In genomic region chr1:203308205-203309114, GRCh38 we compare ENCODE assay signal across 10 cellular contexts. TPM values are rescaled to one million over a fixed set of nuclear protein-coding genes. Genes with fewer than 3 reads are reported as not detected.
DNase-seq lines count a peak whose midpoint lies in the region; ATAC-seq, FAIRE-seq and TF ChIP-seq lines count a peak whose summit lies in the region.
"Had no signal": no experiment of that assay in that cellular context is flagged by ENCODE, and none has a peak within 500 bp of the region (broad histone marks: within the 10 kb centered on the region; RNA-seq: fewer than 3 reads in every experiment).

No MANE protein-coding gene starts in this region.

- no peak overlapping the region for H2AFZ ChIP-seq in endothelial cell of umbilical vein (ENCODE audit: low read depth, low read length)

- CTCF ChIA-PET in endothelial cell of umbilical vein (lab: Charles Lee): interaction anchor here (0.7 to 7.8 kb wide), 11 partner anchors 12 to 40 kb away, joined by 3 to 88 read pairs (median 20); no protein-coding TSS in a partner anchor

- POLR2A ChIA-PET in endothelial cell of umbilical vein (lab: Charles Lee): interaction anchor here (4.9 kb wide), 1 partner anchor 16 kb away, joined by 115 read pairs; no protein-coding TSS in a partner anchor

- no peaks in the 10 kb centered on the region for H3K9me1 ChIP-seq in endothelial cell of umbilical vein (replicated peaks; ENCODE audit: control insufficient read depth, extremely low read depth, insufficient read depth, low read length)

- H3K4me3 ChIP-seq in GM08714 (ENCODE audit: low read length): peak overlapping the region; percentile 87
- H3K4me3 ChIP-seq in Peyer's patch: peak overlapping the region; percentile 90 to 98 (median 97)
- H3K4me3 ChIP-seq in endothelial cell of umbilical vein (replicated peaks in 1 of 3; ENCODE audit: insufficient read depth in 1 of 3, low read depth in 1 of 3, low read length in 3 of 3): peak overlapping the region in 2 of 3 experiments; percentile 70 to 97

- peak in 1 of 2 donors; percentile 4 for TF ChIP-seq POLR2A in Peyer's patch (IDR thresholded peaks at IDR 0.05)
- TF ChIP-seq POLR2A in endothelial cell of umbilical vein (IDR thresholded peaks at IDR 0.05; ENCODE audit: low read depth, low read length): no peak

- H3K9me3 ChIP-seq in Peyer's patch: no peaks in the 10 kb centered on the region
- no peaks in the 10 kb centered on the region for H3K9me3 ChIP-seq in endothelial cell of umbilical vein (replicated peaks; ENCODE audit: control insufficient read depth, insufficient read depth, low read length)

- no peak for ATAC-seq in GM18520 (IDR thresholded peaks at IDR 0.05; ENCODE audit: unreplicated experiment)

- no peak overlapping the region for H3K9ac ChIP-seq in endothelial cell of umbilical vein (replicated peaks; ENCODE audit: extremely low read depth, insufficient read depth, low read length)

- TF ChIP-seq CTCF in Peyer's patch (IDR thresholded peaks at IDR 0.05) (no peak), endothelial cell of umbilical vein (IDR thresholded peaks at IDR 0.05; ENCODE audit: extremely low read depth in 1 of 2, insufficient read depth in 1 of 2, low read depth in 1 of 2, low read length in 2 of 2) (no peak)

- DNase-seq in Peyer's patch (peak in 1 of 3 donors; percentile 45), endothelial cell of umbilical vein (ENCODE audit: low read depth, low spot score) (no peak), pons (ENCODE audit: low spot score) (peak; percentile 35), KBM-7 (no peak)
- DNase-seq in stimulated activated CD4-positive, alpha-beta T cell treated with anti-CD3 and anti-CD28 coated beads, Interleukin-12 subunit alpha, Interleukin-12 subunit beta, amount 100 ng/mL, for 4 hours: no peak
- no peak for DNase-seq in activated CD4-positive, CD25-positive, alpha-beta regulatory T cell (lab: John Stamatoyannopoulos, UW)
- DNase-seq: NCI-H1694 had no signal

- BruUV-seq in endothelial cell of umbilical vein (replicated peaks; lab: Mats Ljungman, UMichigan): no TSS peak

- intact Hi-C loops in endothelial cell of umbilical vein (cut with micrococcal nuclease): no loop called here

- H3K4me2 ChIP-seq in endothelial cell of umbilical vein (ENCODE audit: insufficient read depth, low read length): peak overlapping the region; percentile 49

- H3K27ac ChIP-seq in Peyer's patch: peak overlapping the region; percentile 29 to 100 (median 98)
- no peak overlapping the region for H3K27ac ChIP-seq in endothelial cell of umbilical vein (ENCODE audit: insufficient read depth, low read depth, low read length)

- peaks cover 6 to 41% (median 9%) of the 10 kb centered on the region in 4 donors for H3K4me1 ChIP-seq in Peyer's patch
- peaks cover 19% of the 10 kb centered on the region for H3K4me1 ChIP-seq in endothelial cell of umbilical vein (ENCODE audit: control insufficient read depth, extremely low read depth, insufficient read depth, low read length)

- peaks cover 6% of the 10 kb centered on the region for H3K79me2 ChIP-seq in endothelial cell of umbilical vein (ENCODE audit: control insufficient read depth, insufficient read depth, low read length)

- H3K36me3 ChIP-seq in Peyer's patch (peaks cover 0 to 34% (median 0%) of the 10 kb centered on the region in 3 donors), endothelial cell of umbilical vein (ENCODE audit: control insufficient read depth in 2 of 2, extremely low read depth in 1 of 2, insufficient read depth in 2 of 2, low read length in 2 of 2) (peaks cover 2 to 12% of the 10 kb centered on the region in 2 experiments)

- in situ Hi-C loops in KBM-7 (cut with MboI; ENCODE audit: low pct_unique_long_range_greater_than_20kb, low sequenced_read_pairs): no loop called here

- FAIRE-seq in endothelial cell of umbilical vein (lab: Jason Lieb, UNC): no peak
- FAIRE-seq: GM19239 had no signal

- dilution Hi-C loops in endothelial cell of umbilical vein (cut with MboI; ENCODE audit: extremely low pct_ligation_motif_present, low sequenced_read_pairs): no loop called here

- peaks cover 5% of the 10 kb centered on the region for H4K20me1 ChIP-seq in endothelial cell of umbilical vein (replicated peaks; ENCODE audit: control insufficient read depth, extremely low read depth, insufficient read depth, low read length)

- H3K27me3 ChIP-seq in Peyer's patch (no peaks in the 10 kb centered on the region), endothelial cell of umbilical vein (ENCODE audit: control insufficient read depth in 2 of 2, insufficient read depth in 2 of 2, low read length in 2 of 2) (no peaks in the 10 kb centered on the region)

TF ChIP-seq in endothelial cell of umbilical vein, 7 proteins besides CTCF, POLR2A, EP300 and RAD21:
- TF ChIP-seq MYC (IDR thresholded peaks at IDR 0.05; ENCODE audit: low read depth, low read length) (no peak), JUN (IDR thresholded peaks at IDR 0.05; ENCODE audit: borderline replicate concordance, insufficient read depth, insufficient read length, low read depth) (no peak), EZH2 (IDR thresholded peaks at IDR 0.05; ENCODE audit: borderline replicate concordance, low read depth, low read length, severe bottlenecking) (no peak), MAX (IDR thresholded peaks at IDR 0.05; ENCODE audit: insufficient read depth, insufficient read length) (no peak), POLR2AphosphoS5 (IDR thresholded peaks at IDR 0.05; ENCODE audit: insufficient read depth, low read depth, low read length) (no peak), GATA2 (IDR thresholded peaks at IDR 0.05; ENCODE audit: insufficient read depth, insufficient read length, low read depth, low read length) (no peak), FOS (IDR thresholded peaks at IDR 0.05; ENCODE audit: borderline replicate concordance, insufficient read depth, low read length) (no peak)

RNA-seq across cellular contexts. Expression of gene BTG2, which starts 3.1 kb away (rescaled TPM):
- total RNA-seq in Peyer's patch: 100 to 1,000 TPM in 1 of 4 donors, 10 to 100 TPM in 3; 45.0 to 129 (median 58.8) TPM
- 40.3 and 50.1 TPM in 2 replicates for total RNA-seq in endothelial cell of umbilical vein
- polyA plus RNA-seq in endothelial cell of umbilical vein: 35.6 and 59.0 TPM in 2 replicates
- 22.8 and 28.2 TPM in 2 replicates for polyA plus RNA-seq in endothelial cell of umbilical vein (2011; cell fraction: cytosol; rRNA removed)
- 16.8 and 17.3 TPM in 2 replicates for polyA plus RNA-seq in endothelial cell of umbilical vein (2011; cell fraction: nucleus; rRNA removed)
- polyA plus RNA-seq in endothelial cell of umbilical vein (2012): 26.0 and 27.1 TPM in 2 replicates
- 50.2 and 51.0 TPM in 2 replicates for polyA minus RNA-seq in endothelial cell of umbilical vein
- polyA minus RNA-seq in endothelial cell of umbilical vein (2011; cell fraction: cytosol; rRNA and poly(A)+ RNA removed): 11.2 TPM
- 17.3 and 21.6 TPM in 2 replicates for polyA minus RNA-seq in endothelial cell of umbilical vein (2011; cell fraction: nucleus; rRNA and poly(A)+ RNA removed)

RNA-seq across cellular contexts. Expression of gene FMOD, which starts 42.5 kb away (rescaled TPM):
- total RNA-seq in Peyer's patch (10 to 100 TPM; 10.5 to 33.8 (median 12.2) TPM), endothelial cell of umbilical vein (0.11 TPM in 1 of 2 replicates, not detected in the other)
- polyA plus RNA-seq in endothelial cell of umbilical vein: 0.10 and 0.12 TPM in 2 replicates
- 0.09 and 0.14 TPM in 2 replicates for polyA plus RNA-seq in endothelial cell of umbilical vein (2011; cell fraction: cytosol; rRNA removed)
- polyA plus RNA-seq in endothelial cell of umbilical vein (2011; cell fraction: nucleus; rRNA removed): 0.06 TPM in 1 of 2 replicates, not detected in the other
- 0.41 and 0.94 TPM in 2 replicates for polyA plus RNA-seq in endothelial cell of umbilical vein (2012)
- 0.23 TPM in 1 of 2 replicates, not detected in the other for polyA minus RNA-seq in endothelial cell of umbilical vein
- polyA minus RNA-seq in endothelial cell of umbilical vein (2011; cell fraction: cytosol; rRNA and poly(A)+ RNA removed): not detected
- not detected in 2 replicates for polyA minus RNA-seq in endothelial cell of umbilical vein (2011; cell fraction: nucleus; rRNA and poly(A)+ RNA removed)

Comparison
In these comparisons a context has a peak if more than half of its experiments do, and no peak if none do; other contexts are left out.
1. RNA of gene FMOD, which starts 42.5 kb away (total RNA-seq): 10.5 to 33.8 TPM in Peyer's patch; 0.11 TPM in endothelial cell of umbilical vein; every median in the first group is over 10 times any median in the second.
2. Peak in every context shown above with its lines, with median percentiles within 50 percentile points of each other: H3K4me3 ChIP-seq.